Comparison of ENCODE assay signal across 16 cellular contexts in genomic region chr22:19799322-19800190, GRCh38. TPM values are rescaled to one million over a fixed set of nuclear protein-coding genes. Genes with fewer than 3 reads are reported as not detected.
DNase-seq lines count a peak whose midpoint lies in the region; ATAC-seq and TF ChIP-seq lines count a peak whose summit lies in the region.
"Had no signal": no experiment of that assay in that cellular context is flagged by ENCODE, and none has a peak within 500 bp of the region (broad histone marks: within the 10 kb centered on the region; RNA-seq: fewer than 3 reads in every experiment).

No MANE protein-coding gene starts in this region.

- H3K36me3 ChIP-seq in GM23338 (ENCODE audit: insufficient read depth), result no peaks in the 10 kb centered on the region
- H3K36me3 ChIP-seq in WERI-Rb-1, result no peaks in the 10 kb centered on the region
- H3K36me3 ChIP-seq in H7 (replicated peaks; ENCODE audit: control insufficient read depth, insufficient read depth, low read length), result no peaks in the 10 kb centered on the region

- no peaks in the 10 kb centered on the region for H3K9me2 ChIP-seq in GM23338 (ENCODE audit: insufficient read depth)

- H3K4me3 Mint-ChIP-seq in GM23338, result no peak overlapping the region
- H3K4me3 Mint-ChIP-seq in glutamatergic neuron (ENCODE audit: unreplicated experiment), result no peak overlapping the region
- H3K4me3 Mint-ChIP-seq: activated CD4-positive, alpha-beta T cell treated with anti-CD3 and anti-CD28 coated beads, Interleukin-2, amount 10 ng/mL, durations not matched to agents 7 days and 5 days; activated naive CD4-positive, alpha-beta T cell treated with anti-CD3 and anti-CD28 coated beads, Interleukin-2, amount 10 ng/mL, durations not matched to agents 7 days and 5 days had no signal

- DNase-seq in GM23338 (ENCODE audit: low spot score), result peak; percentile 40
- DNase-seq in WERI-Rb-1, result peak; percentile 88
- DNase-seq in glutamatergic neuron, result peak; percentile 17
- DNase-seq in smooth muscle cell of the brain vasculature (ENCODE audit: low read depth, low spot score), result peak; percentile 67
- DNase-seq in H7, result no peak
- no peak for DNase-seq in activated CD8-positive, alpha-beta memory T cell treated with anti-CD3 and anti-CD28 coated beads, Interleukin-2, amount 50 U/mL, for 4 hours
- no peak for DNase-seq in mesenteric fat pad (ENCODE audit: low spot score)
- DNase-seq: activated CD4-positive, alpha-beta T cell treated with anti-CD3 and anti-CD28 coated beads, Interleukin-2, amount 10 ng/mL, durations not matched to agents 7 days and 5 days; activated naive CD4-positive, alpha-beta T cell treated with anti-CD3 and anti-CD28 coated beads, Interleukin-2, amount 10 ng/mL, durations not matched to agents 7 days and 5 days; DND-41; erythroblast; NCI-H1694; RPMI8226; stimulated activated naive CD4-positive, alpha-beta T cell had no signal

- H2AFZ ChIP-seq in GM23338, result no peak overlapping the region

- H3K27me3 ChIP-seq in GM23338 (ENCODE audit: insufficient read depth) (no peaks in the 10 kb centered on the region), WERI-Rb-1 (ENCODE audit: insufficient read depth, low read depth, severe bottlenecking) (no peaks in the 10 kb centered on the region), H7 (ENCODE audit: control insufficient read depth, insufficient read depth, low read length) (no peaks in the 10 kb centered on the region)

- TF ChIP-seq CTCF in GM23338 (conservative IDR thresholded peaks at IDR 0.05; ENCODE audit: low read depth in 2 of 2), result no peak
- TF ChIP-seq CTCF in WERI-Rb-1 (IDR thresholded peaks at IDR 0.05; ENCODE audit: low read depth, low read length), result peak; percentile 18; the same call in 1 of the 2 replicates
- TF ChIP-seq CTCF in glutamatergic neuron (IDR thresholded peaks at IDR 0.05; ENCODE audit: partially characterized antibody, unreplicated experiment), result no peak

- H3K4me3 ChIP-seq in GM23338 (no peak overlapping the region), WERI-Rb-1 (ENCODE audit: low read depth, low read length) (no peak overlapping the region), H7 (ENCODE audit: insufficient read depth, low read depth, low read length) (no peak overlapping the region)

- H3K36me3 Mint-ChIP-seq in GM23338 (ENCODE audit: low read depth) (peaks cover 3% of the 10 kb centered on the region; the same call in 1 of the 3 replicates), glutamatergic neuron (ENCODE audit: unreplicated experiment) (peaks cover 1% of the 10 kb centered on the region)
- H3K36me3 Mint-ChIP-seq: activated naive CD4-positive, alpha-beta T cell treated with anti-CD3 and anti-CD28 coated beads, Interleukin-2, amount 10 ng/mL, durations not matched to agents 7 days and 5 days had no signal

- no peaks in the 10 kb centered on the region for H3K79me2 ChIP-seq in GM23338 (replicated peaks; ENCODE audit: insufficient read depth)

- H3K4me1 Mint-ChIP-seq in GM23338 (peaks cover 8% of the 10 kb centered on the region), glutamatergic neuron (ENCODE audit: low read depth, unreplicated experiment) (peaks cover 22% of the 10 kb centered on the region)
- H3K4me1 Mint-ChIP-seq: activated CD4-positive, alpha-beta T cell treated with anti-CD3 and anti-CD28 coated beads, Interleukin-2, amount 10 ng/mL, durations not matched to agents 7 days and 5 days had no signal

- H3K9me3 Mint-ChIP-seq in GM23338 (no peaks in the 10 kb centered on the region; the same call in 2 of the 3 replicates), glutamatergic neuron (ENCODE audit: unreplicated experiment) (peaks cover 5% of the 10 kb centered on the region)
- H3K9me3 Mint-ChIP-seq: activated CD4-positive, alpha-beta T cell treated with anti-CD3 and anti-CD28 coated beads, Interleukin-2, amount 10 ng/mL, durations not matched to agents 7 days and 5 days; activated naive CD4-positive, alpha-beta T cell treated with anti-CD3 and anti-CD28 coated beads, Interleukin-2, amount 10 ng/mL, durations not matched to agents 7 days and 5 days had no signal

- H4K20me1 ChIP-seq in GM23338 (replicated peaks; ENCODE audit: insufficient read depth), result no peaks in the 10 kb centered on the region

- H3F3A ChIP-seq in GM23338 (replicated peaks; ENCODE audit: low read depth), result no peaks in the 10 kb centered on the region

- H3K27me3 Mint-ChIP-seq in GM23338 (ENCODE audit: insufficient read depth, low read depth, poor library complexity), result peaks cover 11% of the 10 kb centered on the region
- H3K27me3 Mint-ChIP-seq in glutamatergic neuron (ENCODE audit: unreplicated experiment), result peaks cover 4% of the 10 kb centered on the region
- H3K27me3 Mint-ChIP-seq: activated CD4-positive, alpha-beta T cell treated with anti-CD3 and anti-CD28 coated beads, Interleukin-2, amount 10 ng/mL, durations not matched to agents 7 days and 5 days; activated naive CD4-positive, alpha-beta T cell treated with anti-CD3 and anti-CD28 coated beads, Interleukin-2, amount 10 ng/mL, durations not matched to agents 7 days and 5 days had no signal

- H3K4me1 ChIP-seq in GM23338 (ENCODE audit: insufficient read depth), result no peaks in the 10 kb centered on the region

- H3K4me2 ChIP-seq in GM23338, result no peak overlapping the region

- H3K27ac ChIP-seq in GM23338 (ENCODE audit: low read depth), result no peak overlapping the region
- peak overlapping the region; percentile 76 for H3K27ac ChIP-seq in WERI-Rb-1

- ATAC-seq in GM23338 (no peak), GM21423 (IDR thresholded peaks at IDR 0.05; ENCODE audit: unreplicated experiment) (no peak)
- ATAC-seq: HCT116 had no signal

- H3K27ac Mint-ChIP-seq in GM23338, result no peak overlapping the region
- H3K27ac Mint-ChIP-seq in glutamatergic neuron (ENCODE audit: unreplicated experiment), result no peak overlapping the region
- H3K27ac Mint-ChIP-seq: activated CD4-positive, alpha-beta T cell treated with anti-CD3 and anti-CD28 coated beads, Interleukin-2, amount 10 ng/mL, durations not matched to agents 7 days and 5 days; activated naive CD4-positive, alpha-beta T cell treated with anti-CD3 and anti-CD28 coated beads, Interleukin-2, amount 10 ng/mL, durations not matched to agents 7 days and 5 days had no signal

- no peaks in the 10 kb centered on the region for H3K9me3 ChIP-seq in WERI-Rb-1 (ENCODE audit: severe bottlenecking)

TF ChIP-seq in GM23338, 12 proteins besides CTCF, POLR2A, EP300 and RAD21 (continues in another document):
- no peak for TF ChIP-seq ZNF114 (CRISPR knock-in tag; IDR thresholded peaks at IDR 0.05)
- no peak for TF ChIP-seq EZH2phosphoT487 (IDR thresholded peaks at IDR 0.05; ENCODE audit: unreplicated experiment)

RNA-seq across cellular contexts. Expression of gene TBX1, which starts 39.0 kb away (rescaled TPM):
- 0.23 and 0.66 TPM in 2 replicates for total RNA-seq in GM23338 (2014; rRNA removed; shearing (Covaris generic))
- 0.19 TPM in 2 replicates for polyA plus RNA-seq in GM23338 (2016; fragmentation: Nextera tagmentation; extraction: Ambion mirVana)
- 2.4 TPM for total RNA-seq in glutamatergic neuron (ENCODE audit: unreplicated experiment)
- total RNA-seq in H7 (2014; rRNA removed; shearing (Covaris generic)), result 6.2 and 6.7 TPM in 2 replicates
- 3.0 TPM for total RNA-seq in mesenteric fat pad
- total RNA-seq: activated CD4-positive, alpha-beta T cell treated with anti-CD3 and anti-CD28 coated beads, Interleukin-2, amount 10 ng/mL, durations not matched to agents 7 days and 5 days had no signal

RNA-seq across cellular contexts. Expression of gene GNB1L, which starts 55.1 kb away (rescaled TPM):
- total RNA-seq in GM23338 (2014; rRNA removed; shearing (Covaris generic)), result 19.2 and 27.8 TPM in 2 replicates
- polyA plus RNA-seq in GM23338 (2016; fragmentation: Nextera tagmentation; extraction: Ambion mirVana), result 15.2 and 17.4 TPM in 2 replicates
- total RNA-seq in glutamatergic neuron (ENCODE audit: unreplicated experiment) (5.0 TPM), mesenteric fat pad (4.2 TPM)
- total RNA-seq in H7 (2014; rRNA removed; shearing (Covaris generic)), result 31.4 and 38.2 TPM in 2 replicates

RNA-seq across cellular contexts. Expression of gene RTL10, which starts 55.1 kb away (rescaled TPM):
- total RNA-seq in GM23338 (2014; rRNA removed; shearing (Covaris generic)), result 17.4 and 19.2 TPM in 2 replicates
- 7.8 and 9.4 TPM in 2 replicates for polyA plus RNA-seq in GM23338 (2016; fragmentation: Nextera tagmentation; extraction: Ambion mirVana)
- total RNA-seq in glutamatergic neuron (ENCODE audit: unreplicated experiment) (12.1 TPM), mesenteric fat pad (8.4 TPM)
- total RNA-seq in H7 (2014; rRNA removed; shearing (Covaris generic)), result 12.3 and 12.7 TPM in 2 replicates

Comparison
In these comparisons a context has a peak if more than half of its experiments do, and no peak if none do; other contexts are left out.
1. DNase-seq: peak in GM23338 (single experiment), WERI-Rb-1 (single experiment), glutamatergic neuron (single experiment) and smooth muscle cell of the brain vasculature (single experiment); none in H7 (single experiment), activated CD8-positive, alpha-beta memory T cell treated with anti-CD3 and anti-CD28 coated beads, Interleukin-2, amount 50 U/mL, for 4 hours (single experiment) and mesenteric fat pad (single experiment).